ENCODE assay signal across 1 cellular context in genomic region chr9:35603986-35604577, GRCh38.
A peak's percentile ranks its signal among the peaks of the same experiment; 100 is the strongest.
TF ChIP-seq lines count a peak whose summit lies in the region.

No MANE protein-coding gene starts in this region.

TF ChIP-seq in HepG2, 621 proteins besides CTCF, POLR2A, EP300 and RAD21 (continued from another document and continues in another):
- TF ChIP-seq PRDM10 (CRISPR knock-in tag; IDR thresholded peaks at IDR 0.05; ENCODE audit: low read depth) (no peak; the same call in 1 of the 2 replicates), ZNF619 (CRISPR knock-in tag; IDR thresholded peaks at IDR 0.05) (0 out of 2 replicates have a peak, but pooled peaks have one; percentile 31), CENPX (CRISPR knock-in tag; IDR thresholded peaks at IDR 0.05) (no peak), ZKSCAN1 (IDR thresholded peaks at IDR 0.05; ENCODE audit: low read length) (no peak), MLXIP (CRISPR knock-in tag; IDR thresholded peaks at IDR 0.05; ENCODE audit: borderline replicate concordance) (no peak), RAD51 (IDR thresholded peaks at IDR 0.05; ENCODE audit: borderline replicate concordance) (no peak), TFDP2 (CRISPR knock-in tag; IDR thresholded peaks at IDR 0.05) (peak; percentile 78; the same call in 1 of the 2 replicates), SOX13 (IDR thresholded peaks at IDR 0.05) (no peak), SOX13 (CRISPR knock-in tag; conservative IDR thresholded peaks at IDR 0.05 in 1 of 2, IDR thresholded peaks at IDR 0.05 in 1 of 2) (0 out of 4 replicates have a peak, but pooled peaks of 1 of the 2 experiments have one; percentile 11), ZFP1 (CRISPR knock-in tag; IDR thresholded peaks at IDR 0.05) (0 out of 2 replicates have a peak, but pooled peaks have one; percentile 13), NKX3-1 (CRISPR knock-in tag; IDR thresholded peaks at IDR 0.05) (no peak), ZBTB46 (CRISPR knock-in tag; IDR thresholded peaks at IDR 0.05; ENCODE audit: borderline replicate concordance) (no peak), RBFOX2 (IDR thresholded peaks at IDR 0.05; ENCODE audit: low read depth, low read length) (peak; percentile 87), ETV6 (CRISPR knock-in tag; conservative IDR thresholded peaks at IDR 0.05) (0 out of 2 replicates have a peak, but pooled peaks have one; percentile 55), ZNF292 (CRISPR knock-in tag; IDR thresholded peaks at IDR 0.05; ENCODE audit: borderline replicate concordance, low read depth) (peak; percentile 61; the same call in 1 of the 2 replicates), PATZ1 (CRISPR knock-in tag; IDR thresholded peaks at IDR 0.05) (peak; percentile 87), ZSCAN21 (CRISPR knock-in tag; IDR thresholded peaks at IDR 0.05; ENCODE audit: borderline replicate concordance) (peak; percentile 59; the same call in 1 of the 2 replicates), ATF1 (CRISPR knock-in tag; IDR thresholded peaks at IDR 0.05) (peak; percentile 81), ERF (CRISPR knock-in tag; IDR thresholded peaks at IDR 0.05) (peak; percentile 90), ZNF646 (CRISPR knock-in tag; IDR thresholded peaks at IDR 0.05) (no peak), KDM3A (CRISPR knock-in tag; IDR thresholded peaks at IDR 0.05; ENCODE audit: low read depth) (0 out of 2 replicates have a peak, but pooled peaks have one; percentile 52), ZNF280D (CRISPR knock-in tag; IDR thresholded peaks at IDR 0.05) (no peak), ZFY (CRISPR knock-in tag; IDR thresholded peaks at IDR 0.05) (peak; percentile 73; the same call in 1 of the 2 replicates), FUBP1 (CRISPR knock-in tag; IDR thresholded peaks at IDR 0.05; ENCODE audit: borderline replicate concordance) (no peak), GATAD1 (CRISPR knock-in tag; IDR thresholded peaks at IDR 0.05) (peak; percentile 75), MLX (CRISPR knock-in tag; IDR thresholded peaks at IDR 0.05) (peak; percentile 53; the same call in 1 of the 2 replicates), MEIS2 (CRISPR knock-in tag; IDR thresholded peaks at IDR 0.05) (peak; percentile 40; the same call in 1 of the 2 replicates)
